ENCODE assay signal across 19 cellular contexts in the genomic region with DNA sequence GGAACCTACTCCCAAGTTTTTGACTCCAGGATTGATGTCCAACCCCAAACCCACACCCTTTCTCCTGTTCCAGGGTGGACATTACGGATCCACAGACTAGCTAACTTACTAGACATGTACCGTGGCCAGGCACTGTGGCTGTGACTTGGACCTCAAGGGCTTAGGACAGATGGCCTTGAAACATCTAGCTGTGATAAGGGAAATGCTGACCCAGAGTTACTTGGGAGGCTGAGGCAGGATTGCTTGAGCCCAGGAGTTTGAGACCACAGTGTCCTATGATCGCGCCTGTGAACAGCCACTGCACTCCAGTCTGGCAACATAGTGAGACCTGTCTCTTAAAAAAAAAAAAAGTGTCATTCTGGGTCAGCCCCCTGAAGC. TPM values are rescaled to one million over a fixed set of nuclear protein-coding genes. Genes with fewer than 3 reads are reported as not detected.
DNase-seq lines count a peak whose midpoint lies in the region; ATAC-seq and TF ChIP-seq lines count a peak whose summit lies in the region.
"Had no signal": no experiment of that assay in that cellular context is flagged by ENCODE, and none has a peak within 500 bp of the region (broad histone marks: within the 10 kb centered on the region; RNA-seq: fewer than 3 reads in every experiment).

No MANE protein-coding gene starts in this region.

- H3K9me3 Mint-ChIP-seq in immature natural killer cell = no peaks in the 10 kb centered on the region
- H3K9me3 Mint-ChIP-seq: CD4-positive, alpha-beta memory T cell; GM23338 had no signal

- DNase-seq in NT2/D1 (ENCODE audit: low read depth, low spot score) = no peak
- DNase-seq in immature natural killer cell = no peak
- DNase-seq in COLO668 (lab: John Stamatoyannopoulos, UW; ENCODE audit: unreplicated experiment) = no peak
- no peak for DNase-seq in vagina (ENCODE audit: extremely low spot score in 2 of 2)
- DNase-seq: BE2C; CD4-positive, alpha-beta memory T cell; NCI-H1105; NCI-H1694; NCI-H2081 treated with DMSO at 0.1 percent for 48 hours; NCI-H748 treated with DMSO at 0.1 percent for 48 hours; NK-92 treated with Interleukin-12 subunit alpha and Interleukin-12 subunit beta, amount 100 ng/mL, for 24 hours; SIG-M5 had no signal

- H3K27me3 ChIP-seq in BLaER1 (no peaks in the 10 kb centered on the region), NT2/D1 (ENCODE audit: insufficient read depth, insufficient read length) (peaks cover 4% of the 10 kb centered on the region), vagina (no peaks in the 10 kb centered on the region)
- H3K27me3 ChIP-seq: BE2C had no signal

- no peak for ATAC-seq in SK-N-SH treated with all-trans-retinoic acid at 6 μM for 48 hours
- ATAC-seq: GM23338, HCT116 had no signal

- H3K27me3 Mint-ChIP-seq in immature natural killer cell (ENCODE audit: low read depth in 3 of 3) = peaks cover 0 to 6% (median 5%) of the 10 kb centered on the region in 3 donors
- H3K27me3 Mint-ChIP-seq: CD4-positive, alpha-beta memory T cell had no signal

- H3K36me3 ChIP-seq in BLaER1 (peaks cover 30% of the 10 kb centered on the region), NT2/D1 (ENCODE audit: insufficient read depth, insufficient read length, low read length) (no peaks in the 10 kb centered on the region), vagina (no peaks in the 10 kb centered on the region)
- H3K36me3 ChIP-seq: BE2C had no signal

- H3K36me3 Mint-ChIP-seq in immature natural killer cell = no peaks in the 10 kb centered on the region

- peak overlapping the region; percentile 32 for H3K4me2 ChIP-seq in BLaER1
- H3K4me2 ChIP-seq: GM23338 had no signal

- H3K4me3 ChIP-seq in BLaER1 (no peak overlapping the region), NT2/D1 (ENCODE audit: insufficient read length, low read depth) (no peak overlapping the region), vagina (no peak overlapping the region)
- H3K4me3 ChIP-seq: GM23338 had no signal

- peak overlapping the region in 2 of 6 donors; percentile 29 to 96 for H3K27ac Mint-ChIP-seq in immature natural killer cell

- no peak for TF ChIP-seq CTCF in vagina (IDR thresholded peaks at IDR 0.05)

- H3K27ac ChIP-seq in BLaER1 = no peak overlapping the region
- H3K27ac ChIP-seq in vagina = no peak overlapping the region

- intact Hi-C loops in vagina (cut with DNase I) = no loop called here

- H3K4me1 ChIP-seq in BLaER1 = peaks cover 72% of the 10 kb centered on the region
- H3K4me1 ChIP-seq in NT2/D1 (ENCODE audit: insufficient read depth, insufficient read length) = peaks cover 38% of the 10 kb centered on the region
- H3K4me1 ChIP-seq in vagina = peaks cover 67% of the 10 kb centered on the region
- H3K4me1 ChIP-seq: BE2C had no signal

- peak overlapping the region in 3 of 5 donors; percentile 50 to 76 (median 61) for H3K4me3 Mint-ChIP-seq in immature natural killer cell
- H3K4me3 Mint-ChIP-seq: GM23338 had no signal

- peaks cover 86 to 87% of the 10 kb centered on the region in 2 donors for H3K4me1 Mint-ChIP-seq in immature natural killer cell

- no peak overlapping the region for H3K9ac ChIP-seq in BLaER1
- H3K9ac ChIP-seq in NT2/D1 (ENCODE audit: insufficient read length, low read depth) = peak overlapping the region; percentile 54

- TF ChIP-seq POLR2A in vagina (IDR thresholded peaks at IDR 0.05) = no peak

- H3K9me3 ChIP-seq in BLaER1 (no peaks in the 10 kb centered on the region), NT2/D1 (ENCODE audit: insufficient read depth, low read length) (no peaks in the 10 kb centered on the region), vagina (no peaks in the 10 kb centered on the region)
- H3K9me3 ChIP-seq: BE2C had no signal

- H4K20me1 ChIP-seq in BLaER1 = peaks cover 83% of the 10 kb centered on the region

TF ChIP-seq in SK-N-SH treated with all-trans-retinoic acid at 6 μM for 48 hours, 23 proteins besides CTCF, POLR2A, EP300 and RAD21:
- no peak for TF ChIP-seq ZFP3 (CRISPR knock-in tag; IDR thresholded peaks at IDR 0.05)
- TF ChIP-seq CSDC2 (CRISPR knock-in tag; IDR thresholded peaks at IDR 0.05) = no peak
- TF ChIP-seq BACH2 (CRISPR knock-in tag; IDR thresholded peaks at IDR 0.05; ENCODE audit: borderline replicate concordance) = no peak
- no peak for TF ChIP-seq OSR1 (CRISPR knock-in tag; IDR thresholded peaks at IDR 0.05)
- no peak for TF ChIP-seq ZNF70 (CRISPR knock-in tag; IDR thresholded peaks at IDR 0.05)
- no peak for TF ChIP-seq TOX (CRISPR knock-in tag; IDR thresholded peaks at IDR 0.05; ENCODE audit: borderline replicate concordance)
- TF ChIP-seq GLIS3 (CRISPR knock-in tag; IDR thresholded peaks at IDR 0.05) = no peak
- TF ChIP-seq, protein P1, sequence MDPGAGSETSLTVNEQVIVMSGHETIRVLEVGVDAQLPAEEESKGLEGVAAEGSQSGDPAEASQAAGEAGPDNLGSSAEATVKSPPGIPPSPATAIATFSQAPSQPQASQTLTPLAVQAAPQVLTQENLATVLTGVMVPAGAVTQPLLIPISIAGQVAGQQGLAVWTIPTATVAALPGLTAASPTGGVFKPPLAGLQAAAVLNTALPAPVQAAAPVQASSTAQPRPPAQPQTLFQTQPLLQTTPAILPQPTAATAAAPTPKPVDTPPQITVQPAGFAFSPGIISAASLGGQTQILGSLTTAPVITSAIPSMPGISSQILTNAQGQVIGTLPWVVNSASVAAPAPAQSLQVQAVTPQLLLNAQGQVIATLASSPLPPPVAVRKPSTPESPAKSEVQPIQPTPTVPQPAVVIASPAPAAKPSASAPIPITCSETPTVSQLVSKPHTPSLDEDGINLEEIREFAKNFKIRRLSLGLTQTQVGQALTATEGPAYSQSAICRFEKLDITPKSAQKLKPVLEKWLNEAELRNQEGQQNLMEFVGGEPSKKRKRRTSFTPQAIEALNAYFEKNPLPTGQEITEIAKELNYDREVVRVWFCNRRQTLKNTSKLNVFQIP (CRISPR knock-in tag; IDR thresholded peaks at IDR 0.05; ENCODE audit: borderline replicate concordance, low read depth) = no peak
- TF ChIP-seq, protein P2, sequence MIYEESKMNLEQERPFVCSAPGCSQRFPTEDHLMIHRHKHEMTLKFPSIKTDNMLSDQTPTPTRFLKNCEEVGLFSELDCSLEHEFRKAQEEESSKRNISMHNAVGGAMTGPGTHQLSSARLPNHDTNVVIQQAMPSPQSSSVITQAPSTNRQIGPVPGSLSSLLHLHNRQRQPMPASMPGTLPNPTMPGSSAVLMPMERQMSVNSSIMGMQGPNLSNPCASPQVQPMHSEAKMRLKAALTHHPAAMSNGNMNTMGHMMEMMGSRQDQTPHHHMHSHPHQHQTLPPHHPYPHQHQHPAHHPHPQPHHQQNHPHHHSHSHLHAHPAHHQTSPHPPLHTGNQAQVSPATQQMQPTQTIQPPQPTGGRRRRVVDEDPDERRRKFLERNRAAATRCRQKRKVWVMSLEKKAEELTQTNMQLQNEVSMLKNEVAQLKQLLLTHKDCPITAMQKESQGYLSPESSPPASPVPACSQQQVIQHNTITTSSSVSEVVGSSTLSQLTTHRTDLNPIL (CRISPR knock-in tag; IDR thresholded peaks at IDR 0.05; ENCODE audit: low read depth) = no peak
- TF ChIP-seq TCF4 (CRISPR knock-in tag; IDR thresholded peaks at IDR 0.05; ENCODE audit: borderline replicate concordance) = no peak
- no peak for TF ChIP-seq ARNTL (CRISPR knock-in tag; IDR thresholded peaks at IDR 0.05; ENCODE audit: borderline replicate concordance, low read depth)
- no peak for TF ChIP-seq ZC3H10 (CRISPR knock-in tag; IDR thresholded peaks at IDR 0.05)
- TF ChIP-seq PPARA (CRISPR knock-in tag; IDR thresholded peaks at IDR 0.05; ENCODE audit: borderline replicate concordance) = no peak
- no peak for TF ChIP-seq ZNF8 (CRISPR knock-in tag; IDR thresholded peaks at IDR 0.05)

RNA-seq across cellular contexts. Expression of a gene that starts 4.2 kb away (rescaled TPM):
- 10 to 100 TPM; 45.1 to 88.6 (median 78.5) TPM for polyA plus RNA-seq in immature natural killer cell
- 148 TPM for total RNA-seq in vagina

RNA-seq across cellular contexts. Expression of a gene that starts 14.4 kb away (rescaled TPM):
- polyA plus RNA-seq in immature natural killer cell = not detected
- total RNA-seq in vagina = 9.3 TPM
- total RNA-seq: CD4-positive, alpha-beta memory T cell; LHCN-M2 had no signal
- polyA plus RNA-seq: CD4-positive, alpha-beta memory T cell had no signal

RNA-seq across cellular contexts. Expression of a gene that starts 24.0 kb away (rescaled TPM):
- polyA plus RNA-seq in immature natural killer cell = not detected
- total RNA-seq in vagina = 0.49 TPM

RNA-seq across cellular contexts. Expression of a gene that starts 27.1 kb away (rescaled TPM):
- polyA plus RNA-seq in immature natural killer cell = 1 to 10 TPM in 2 of 3 donors, not detected in 1; 1.4 to 1.6 TPM
- total RNA-seq in vagina = 5.6 TPM
- total RNA-seq: NCI-H460, RPMI7951 had no signal
- polyA plus RNA-seq: CD4-positive, alpha-beta memory T cell had no signal

RNA-seq across cellular contexts. Expression of a gene that starts 33.4 kb away (rescaled TPM):
- not detected for polyA plus RNA-seq in immature natural killer cell
- not detected for total RNA-seq in vagina
- total RNA-seq: CD4-positive, alpha-beta memory T cell; GM23338; LHCN-M2; NCI-H460; RPMI7951 had no signal
- polyA plus RNA-seq: GM23338 had no signal
